ENCODE assay signal across 1 cellular context in genomic region chr6:30752164-30752927, GRCh38.
TF ChIP-seq lines count a peak whose summit lies in the region.

No MANE protein-coding gene starts in this region.

TF ChIP-seq in A549, 52 proteins besides CTCF, POLR2A, EP300 and RAD21 (continued from another document):
- TF ChIP-seq PBX3 (IDR thresholded peaks at IDR 0.05) (no peak), FOSL2 (IDR thresholded peaks at IDR 0.05) (no peak), FOSL2 (CRISPR knock-in tag; IDR thresholded peaks at IDR 0.05) (peak; percentile 90), POLR2AphosphoS2 (conservative IDR thresholded peaks at IDR 0.05; ENCODE audit: low read length) (no peak), CEBPB (IDR thresholded peaks at IDR 0.05) (peak in 1 of 2 experiments; percentile 56; a peak in 1 of 4 replicates), PHF8 (IDR thresholded peaks at IDR 0.05; ENCODE audit: borderline replicate concordance, low read depth) (no peak), EHF (CRISPR knock-in tag; IDR thresholded peaks at IDR 0.05) (peak; percentile 88), HDAC2 (IDR thresholded peaks at IDR 0.05) (no peak), TFCP2L1 (CRISPR knock-in tag; IDR thresholded peaks at IDR 0.05) (peak; percentile 58; the same call in 1 of the 2 replicates), HOXA7 (CRISPR knock-in tag; IDR thresholded peaks at IDR 0.05) (peak; percentile 84), ZSCAN20 (CRISPR knock-in tag; IDR thresholded peaks at IDR 0.05) (0 out of 2 replicates have a peak, but pooled peaks have one; percentile 10), ZFP36 (IDR thresholded peaks at IDR 0.05; ENCODE audit: borderline replicate concordance, partially characterized antibody) (no peak), NPAS2 (CRISPR knock-in tag; IDR thresholded peaks at IDR 0.05; ENCODE audit: borderline replicate concordance) (peak; percentile 16; the same call in 1 of the 2 replicates), JUN (IDR thresholded peaks at IDR 0.05) (peak; percentile 81 to 84; a peak in 4 of 5 replicates), ESRRA (IDR thresholded peaks at IDR 0.05; ENCODE audit: borderline replicate concordance, low read length) (no peak), CBX2 (IDR thresholded peaks at IDR 0.05; ENCODE audit: borderline replicate concordance, low read depth) (no peak), CHD4 (IDR thresholded peaks at IDR 0.05; ENCODE audit: borderline replicate concordance) (no peak), MYC (IDR thresholded peaks at IDR 0.05; ENCODE audit: borderline replicate concordance, low read length) (no peak), FOSB (CRISPR knock-in tag; IDR thresholded peaks at IDR 0.05) (peak; percentile 83), GATA3 (IDR thresholded peaks at IDR 0.05; ENCODE audit: borderline replicate concordance) (peak; percentile 86; the same call in 1 of the 2 replicates), CHD2 (IDR thresholded peaks at IDR 0.05; ENCODE audit: low read length, partially characterized antibody) (no peak), ZNF302 (CRISPR knock-in tag; IDR thresholded peaks at IDR 0.05) (peak; percentile 95), JUNB (IDR thresholded peaks at IDR 0.05) (peak; percentile 79), HOXB5 (CRISPR knock-in tag; IDR thresholded peaks at IDR 0.05) (peak; percentile 77), HEYL (CRISPR knock-in tag; IDR thresholded peaks at IDR 0.05) (peak; percentile 59; the same call in 1 of the 2 replicates), RNF2 (IDR thresholded peaks at IDR 0.05; ENCODE audit: borderline replicate concordance, low read depth) (no peak), FOXS1 (CRISPR knock-in tag; IDR thresholded peaks at IDR 0.05) (no peak), CBX8 (IDR thresholded peaks at IDR 0.05) (no peak), SREBF2 (IDR thresholded peaks at IDR 0.05) (no peak), KDM5A (IDR thresholded peaks at IDR 0.05) (no peak), HOXB13 (CRISPR knock-in tag; IDR thresholded peaks at IDR 0.05; ENCODE audit: low read depth) (peak; percentile 90)
- TF ChIP-seq, protein P1, sequence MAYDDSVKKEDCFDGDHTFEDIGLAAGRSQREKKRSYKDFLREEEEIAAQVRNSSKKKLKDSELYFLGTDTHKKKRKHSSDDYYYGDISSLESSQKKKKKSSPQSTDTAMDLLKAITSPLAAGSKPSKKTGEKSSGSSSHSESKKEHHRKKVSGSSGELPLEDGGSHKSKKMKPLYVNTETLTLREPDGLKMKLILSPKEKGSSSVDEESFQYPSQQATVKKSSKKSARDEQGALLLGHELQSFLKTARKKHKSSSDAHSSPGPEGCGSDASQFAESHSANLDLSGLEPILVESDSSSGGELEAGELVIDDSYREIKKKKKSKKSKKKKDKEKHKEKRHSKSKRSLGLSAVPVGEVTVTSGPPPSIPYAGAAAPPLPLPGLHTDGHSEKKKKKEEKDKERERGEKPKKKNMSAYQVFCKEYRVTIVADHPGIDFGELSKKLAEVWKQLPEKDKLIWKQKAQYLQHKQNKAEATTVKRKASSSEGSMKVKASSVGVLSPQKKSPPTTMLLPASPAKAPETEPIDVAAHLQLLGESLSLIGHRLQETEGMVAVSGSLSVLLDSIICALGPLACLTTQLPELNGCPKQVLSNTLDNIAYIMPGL (CRISPR knock-in tag; IDR thresholded peaks at IDR 0.05; ENCODE audit: borderline replicate concordance) = 0 out of 2 replicates have a peak, but pooled peaks have one; percentile 39
- TF ChIP-seq, protein P2, sequence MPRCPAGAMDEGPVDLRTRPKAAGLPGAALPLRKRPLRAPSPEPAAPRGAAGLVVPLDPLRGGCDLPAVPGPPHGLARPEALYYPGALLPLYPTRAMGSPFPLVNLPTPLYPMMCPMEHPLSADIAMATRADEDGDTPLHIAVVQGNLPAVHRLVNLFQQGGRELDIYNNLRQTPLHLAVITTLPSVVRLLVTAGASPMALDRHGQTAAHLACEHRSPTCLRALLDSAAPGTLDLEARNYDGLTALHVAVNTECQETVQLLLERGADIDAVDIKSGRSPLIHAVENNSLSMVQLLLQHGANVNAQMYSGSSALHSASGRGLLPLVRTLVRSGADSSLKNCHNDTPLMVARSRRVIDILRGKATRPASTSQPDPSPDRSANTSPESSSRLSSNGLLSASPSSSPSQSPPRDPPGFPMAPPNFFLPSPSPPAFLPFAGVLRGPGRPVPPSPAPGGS (IDR thresholded peaks at IDR 0.05) = no peak
- TF ChIP-seq, protein P3, sequence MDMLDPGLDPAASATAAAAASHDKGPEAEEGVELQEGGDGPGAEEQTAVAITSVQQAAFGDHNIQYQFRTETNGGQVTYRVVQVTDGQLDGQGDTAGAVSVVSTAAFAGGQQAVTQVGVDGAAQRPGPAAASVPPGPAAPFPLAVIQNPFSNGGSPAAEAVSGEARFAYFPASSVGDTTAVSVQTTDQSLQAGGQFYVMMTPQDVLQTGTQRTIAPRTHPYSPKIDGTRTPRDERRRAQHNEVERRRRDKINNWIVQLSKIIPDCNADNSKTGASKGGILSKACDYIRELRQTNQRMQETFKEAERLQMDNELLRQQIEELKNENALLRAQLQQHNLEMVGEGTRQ (IDR thresholded peaks at IDR 0.05) = no peak
- TF ChIP-seq, protein P4, sequence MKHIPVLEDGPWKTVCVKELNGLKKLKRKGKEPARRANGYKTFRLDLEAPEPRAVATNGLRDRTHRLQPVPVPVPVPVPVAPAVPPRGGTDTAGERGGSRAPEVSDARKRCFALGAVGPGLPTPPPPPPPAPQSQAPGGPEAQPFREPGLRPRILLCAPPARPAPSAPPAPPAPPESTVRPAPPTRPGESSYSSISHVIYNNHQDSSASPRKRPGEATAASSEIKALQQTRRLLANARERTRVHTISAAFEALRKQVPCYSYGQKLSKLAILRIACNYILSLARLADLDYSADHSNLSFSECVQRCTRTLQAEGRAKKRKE (CRISPR knock-in tag; IDR thresholded peaks at IDR 0.05; ENCODE audit: low read depth) = peak; percentile 92
- TF ChIP-seq, protein P5, sequence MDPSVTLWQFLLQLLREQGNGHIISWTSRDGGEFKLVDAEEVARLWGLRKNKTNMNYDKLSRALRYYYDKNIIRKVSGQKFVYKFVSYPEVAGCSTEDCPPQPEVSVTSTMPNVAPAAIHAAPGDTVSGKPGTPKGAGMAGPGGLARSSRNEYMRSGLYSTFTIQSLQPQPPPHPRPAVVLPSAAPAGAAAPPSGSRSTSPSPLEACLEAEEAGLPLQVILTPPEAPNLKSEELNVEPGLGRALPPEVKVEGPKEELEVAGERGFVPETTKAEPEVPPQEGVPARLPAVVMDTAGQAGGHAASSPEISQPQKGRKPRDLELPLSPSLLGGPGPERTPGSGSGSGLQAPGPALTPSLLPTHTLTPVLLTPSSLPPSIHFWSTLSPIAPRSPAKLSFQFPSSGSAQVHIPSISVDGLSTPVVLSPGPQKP (IDR thresholded peaks at IDR 0.05; ENCODE audit: low read depth, low read length) = no peak
